Comparison of ENCODE assay signal across 1 cellular context in genomic region chr13:99414048-99414995, GRCh38.
TF ChIP-seq lines count a peak whose summit lies in the region.

No MANE protein-coding gene starts in this region.

TF ChIP-seq in GM12878, 131 proteins besides CTCF, POLR2A, EP300 and RAD21 (continued from another document):
- TF ChIP-seq, protein P1, sequence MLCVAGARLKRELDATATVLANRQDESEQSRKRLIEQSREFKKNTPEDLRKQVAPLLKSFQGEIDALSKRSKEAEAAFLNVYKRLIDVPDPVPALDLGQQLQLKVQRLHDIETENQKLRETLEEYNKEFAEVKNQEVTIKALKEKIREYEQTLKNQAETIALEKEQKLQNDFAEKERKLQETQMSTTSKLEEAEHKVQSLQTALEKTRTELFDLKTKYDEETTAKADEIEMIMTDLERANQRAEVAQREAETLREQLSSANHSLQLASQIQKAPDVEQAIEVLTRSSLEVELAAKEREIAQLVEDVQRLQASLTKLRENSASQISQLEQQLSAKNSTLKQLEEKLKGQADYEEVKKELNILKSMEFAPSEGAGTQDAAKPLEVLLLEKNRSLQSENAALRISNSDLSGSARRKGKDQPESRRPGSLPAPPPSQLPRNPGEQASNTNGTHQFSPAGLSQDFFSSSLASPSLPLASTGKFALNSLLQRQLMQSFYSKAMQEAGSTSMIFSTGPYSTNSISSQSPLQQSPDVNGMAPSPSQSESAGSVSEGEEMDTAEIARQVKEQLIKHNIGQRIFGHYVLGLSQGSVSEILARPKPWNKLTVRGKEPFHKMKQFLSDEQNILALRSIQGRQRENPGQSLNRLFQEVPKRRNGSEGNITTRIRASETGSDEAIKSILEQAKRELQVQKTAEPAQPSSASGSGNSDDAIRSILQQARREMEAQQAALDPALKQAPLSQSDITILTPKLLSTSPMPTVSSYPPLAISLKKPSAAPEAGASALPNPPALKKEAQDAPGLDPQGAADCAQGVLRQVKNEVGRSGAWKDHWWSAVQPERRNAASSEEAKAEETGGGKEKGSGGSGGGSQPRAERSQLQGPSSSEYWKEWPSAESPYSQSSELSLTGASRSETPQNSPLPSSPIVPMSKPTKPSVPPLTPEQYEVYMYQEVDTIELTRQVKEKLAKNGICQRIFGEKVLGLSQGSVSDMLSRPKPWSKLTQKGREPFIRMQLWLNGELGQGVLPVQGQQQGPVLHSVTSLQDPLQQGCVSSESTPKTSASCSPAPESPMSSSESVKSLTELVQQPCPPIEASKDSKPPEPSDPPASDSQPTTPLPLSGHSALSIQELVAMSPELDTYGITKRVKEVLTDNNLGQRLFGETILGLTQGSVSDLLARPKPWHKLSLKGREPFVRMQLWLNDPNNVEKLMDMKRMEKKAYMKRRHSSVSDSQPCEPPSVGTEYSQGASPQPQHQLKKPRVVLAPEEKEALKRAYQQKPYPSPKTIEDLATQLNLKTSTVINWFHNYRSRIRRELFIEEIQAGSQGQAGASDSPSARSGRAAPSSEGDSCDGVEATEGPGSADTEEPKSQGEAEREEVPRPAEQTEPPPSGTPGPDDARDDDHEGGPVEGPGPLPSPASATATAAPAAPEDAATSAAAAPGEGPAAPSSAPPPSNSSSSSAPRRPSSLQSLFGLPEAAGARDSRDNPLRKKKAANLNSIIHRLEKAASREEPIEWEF (IDR thresholded peaks at IDR 0.05; ENCODE audit: insufficient replicate concordance, low read depth, low read length) = no peak
TF ChIP-seq in GM12878: peak in this region for 2.
